ENCODE assay signal across 8 cellular contexts in genomic region chr9:131727795-131728545, GRCh38. TPM values are rescaled to one million over a fixed set of nuclear protein-coding genes. Genes with fewer than 3 reads are reported as not detected.
A peak's percentile ranks its signal among the peaks of the same experiment; 100 is the strongest.
DNase-seq lines count a peak whose midpoint lies in the region; ATAC-seq and TF ChIP-seq lines count a peak whose summit lies in the region.

No MANE protein-coding gene starts in this region.

- H3K27ac ChIP-seq in Panc1 (ENCODE audit: low read length), result peak overlapping the region; percentile 75
- H3K27ac ChIP-seq in aorta (ENCODE audit: low read depth in 1 of 2, low read length in 2 of 2), result no peak overlapping the region

- CTCF ChIA-PET in Panc1 (lab: Charles Lee), result no interaction called here

- H3K36me3 ChIP-seq in Panc1 (ENCODE audit: control insufficient read depth, insufficient read depth, low read length) (no peaks in the 10 kb centered on the region), aorta (ENCODE audit: control insufficient read depth in 1 of 2, insufficient read depth in 2 of 2, low read length in 1 of 2) (no peaks in the 10 kb centered on the region)

- POLR2A ChIA-PET in Panc1 (lab: Charles Lee), result no interaction called here

- WGBS in aorta, 2 donors, result 69 to 72% methylated on average over 5 of the region's 5 CpGs

- peaks cover 99% of the 10 kb centered on the region for H3K4me1 Mint-ChIP-seq in stimulated activated memory B cell treated with anti-CD40 and anti-IgM and Interleukin-4, amounts not matched to agents 10 μg/mL and 1 μg/mL and 100 μg/mL, for 72 hours

- H3K9me3 ChIP-seq in Panc1 (ENCODE audit: control insufficient read depth, insufficient read depth, low read depth, low read length), result no peaks in the 10 kb centered on the region
- no peaks in the 10 kb centered on the region for H3K9me3 ChIP-seq in aorta (ENCODE audit: control insufficient read depth, low read length)

- H3K27ac Mint-ChIP-seq in stimulated activated memory B cell treated with anti-CD40 and anti-IgM and Interleukin-4, amounts not matched to agents 10 μg/mL and 1 μg/mL and 100 μg/mL, for 72 hours, result peak overlapping the region; percentile 87

- ATAC-seq in Panc1 (no peak), esophagus mucosa (peak; percentile 9), aorta (ENCODE audit: low FRiP score) (no peak)
- ATAC-seq in stimulated activated memory B cell treated with anti-CD40 and anti-IgM and Interleukin-4, amounts not matched to agents 10 μg/mL and 1 μg/mL and 100 μg/mL, for 72 hours, result no peak

- peaks cover 24% of the 10 kb centered on the region for H3K36me3 Mint-ChIP-seq in stimulated activated memory B cell treated with anti-CD40 and anti-IgM and Interleukin-4, amounts not matched to agents 10 μg/mL and 1 μg/mL and 100 μg/mL, for 72 hours

- DNase-seq in NCI-H2171 treated with DMSO at 0.1 percent for 48 hours (lab: John Stamatoyannopoulos, UW), result peak; percentile 52
- DNase-seq in NCI-H2171 (lab: John Stamatoyannopoulos, UW), result no peak
- DNase-seq in Panc1 (ENCODE audit: low read depth, low spot score), result no peak
- DNase-seq in aorta, result no peak
- no peak for DNase-seq in SKM-1 treated with dmso at 0.1 percent for 144 hours (lab: John Stamatoyannopoulos, UW; ENCODE audit: unreplicated experiment)
- DNase-seq in NCI-H2029 treated with DMSO at 0.1 percent for 48 hours (lab: John Stamatoyannopoulos, UW), result no peak

- no TSS peak for BruUV-seq in Panc1 (replicated peaks; lab: Mats Ljungman, UMichigan)

- H3K4me3 Mint-ChIP-seq in stimulated activated memory B cell treated with anti-CD40 and anti-IgM and Interleukin-4, amounts not matched to agents 10 μg/mL and 1 μg/mL and 100 μg/mL, for 72 hours, result peak overlapping the region; percentile 83

- intact Hi-C loops in Panc1 (cut with micrococcal nuclease; ENCODE audit: unreplicated experiment), result no loop called here
- intact Hi-C loops in aorta (cut with DNase I), result no loop called here

- H3K4me3 ChIP-seq in Panc1 (ENCODE audit: low read depth in 2 of 2, low read length in 2 of 2) (no peak overlapping the region), aorta (ENCODE audit: low read length in 2 of 2) (no peak overlapping the region)

- H3K27me3 Mint-ChIP-seq in stimulated activated memory B cell treated with anti-CD40 and anti-IgM and Interleukin-4, amounts not matched to agents 10 μg/mL and 1 μg/mL and 100 μg/mL, for 72 hours, result no peaks in the 10 kb centered on the region

- peaks cover 49% of the 10 kb centered on the region for H3K4me1 ChIP-seq in Panc1 (ENCODE audit: control insufficient read depth, insufficient read depth, low read length)
- H3K4me1 ChIP-seq in aorta (ENCODE audit: control insufficient read depth in 1 of 2, insufficient read depth in 2 of 2, low read length in 2 of 2), result peaks cover 6 to 7% of the 10 kb centered on the region in 2 donors

- TF ChIP-seq CTCF in Panc1 (IDR thresholded peaks at IDR 0.05), result no peak

- in situ Hi-C loops in Panc1 (cut with HindIII; ENCODE audit: low pct_unique_long_range_greater_than_20kb, low sequenced_read_pairs), result no loop called here

- H3K9me3 Mint-ChIP-seq in stimulated activated memory B cell treated with anti-CD40 and anti-IgM and Interleukin-4, amounts not matched to agents 10 μg/mL and 1 μg/mL and 100 μg/mL, for 72 hours, result no peaks in the 10 kb centered on the region

- no peaks in the 10 kb centered on the region for H3K27me3 ChIP-seq in Panc1 (ENCODE audit: control insufficient read depth, insufficient read depth, low read length)
- H3K27me3 ChIP-seq in aorta (ENCODE audit: control insufficient read depth in 1 of 2, insufficient read depth in 2 of 2, low read length in 1 of 2), result no peaks in the 10 kb centered on the region

RNA-seq across cellular contexts. Expression of gene RAPGEF1, which starts 11.9 kb away (rescaled TPM):
- 86.8 TPM for total RNA-seq in Panc1 (2021; ENCODE audit: unreplicated experiment)
- polyA plus RNA-seq in Panc1 (2012; ENCODE audit: insufficient read length), result 57.8 TPM
- 21.0 TPM for total RNA-seq in esophagus mucosa
- total RNA-seq in aorta, result 10 to 100 TPM; 85.9 to 93.2 TPM
- polyA plus RNA-seq in aorta, result 10 to 100 TPM; 17.5 to 23.4 TPM
